ENCODE assay signal across 1 cellular context in the genomic region with DNA sequence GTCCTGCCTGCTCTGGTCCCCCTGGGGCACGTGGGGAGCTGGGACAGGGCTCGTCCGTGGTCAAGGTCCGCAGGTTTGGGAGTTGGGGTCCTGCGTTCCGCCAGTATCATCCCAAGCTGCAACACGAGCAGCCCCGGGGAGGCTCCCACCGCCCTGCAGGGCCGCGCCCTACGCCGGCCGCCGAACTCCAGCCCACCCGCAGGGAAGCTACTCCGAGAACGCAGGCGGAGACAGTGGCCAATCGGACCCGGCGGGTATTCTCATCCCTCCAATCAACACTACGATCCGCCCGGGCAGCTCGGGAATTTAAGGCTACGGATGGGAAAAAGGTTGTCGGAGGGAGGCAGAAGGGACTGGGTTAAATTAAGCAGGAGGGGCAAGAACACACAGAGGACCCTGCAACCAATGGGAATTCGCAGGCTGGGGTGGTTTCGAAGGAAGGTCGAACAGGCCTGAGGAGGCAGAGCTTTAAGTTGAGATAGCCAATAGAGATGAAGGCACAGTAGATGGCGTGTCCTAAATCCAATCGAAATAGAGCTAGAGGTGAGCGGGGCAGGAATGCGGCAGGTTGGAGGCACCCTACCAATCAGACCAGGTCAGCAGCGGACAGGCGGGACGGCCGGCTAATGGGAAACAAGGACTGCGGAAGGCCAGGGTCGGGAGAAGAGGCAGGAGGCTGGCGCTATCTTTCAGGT.
A peak's percentile ranks its signal among the peaks of the same experiment; 100 is the strongest.
TF ChIP-seq lines count a peak whose summit lies in the region.

No MANE protein-coding gene starts in this region.

TF ChIP-seq in HepG2, 621 proteins besides CTCF, POLR2A, EP300 and RAD21 (continued from another document and continues in another):
- TF ChIP-seq, protein P1, sequence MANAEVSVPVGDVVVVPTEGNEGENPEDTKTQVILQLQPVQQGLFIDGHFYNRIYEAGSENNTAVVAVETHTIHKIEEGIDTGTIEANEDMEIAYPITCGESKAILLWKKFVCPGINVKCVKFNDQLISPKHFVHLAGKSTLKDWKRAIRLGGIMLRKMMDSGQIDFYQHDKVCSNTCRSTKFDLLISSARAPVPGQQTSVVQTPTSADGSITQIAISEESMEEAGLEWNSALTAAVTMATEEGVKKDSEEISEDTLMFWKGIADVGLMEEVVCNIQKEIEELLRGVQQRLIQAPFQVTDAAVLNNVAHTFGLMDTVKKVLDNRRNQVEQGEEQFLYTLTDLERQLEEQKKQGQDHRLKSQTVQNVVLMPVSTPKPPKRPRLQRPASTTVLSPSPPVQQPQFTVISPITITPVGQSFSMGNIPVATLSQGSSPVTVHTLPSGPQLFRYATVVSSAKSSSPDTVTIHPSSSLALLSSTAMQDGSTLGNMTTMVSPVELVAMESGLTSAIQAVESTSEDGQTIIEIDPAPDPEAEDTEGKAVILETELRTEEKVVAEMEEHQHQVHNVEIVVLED (CRISPR knock-in tag; IDR thresholded peaks at IDR 0.05; ENCODE audit: borderline replicate concordance) = peak; percentile 24; the same call in 1 of the 2 replicates
- TF ChIP-seq ZNF20 (CRISPR knock-in tag; IDR thresholded peaks at IDR 0.05) (no peak), PHF8 (CRISPR knock-in tag; IDR thresholded peaks at IDR 0.05) (no peak; the same call in 1 of the 2 replicates), KDM2A (CRISPR knock-in tag; IDR thresholded peaks at IDR 0.05; ENCODE audit: borderline replicate concordance, low read depth) (peak; percentile 45; the same call in 1 of the 2 replicates), NCOR1 (IDR thresholded peaks at IDR 0.05; ENCODE audit: borderline replicate concordance, low read length) (peak; percentile 16; the same call in 1 of the 2 replicates), NCOA2 (CRISPR knock-in tag; IDR thresholded peaks at IDR 0.05) (peak; percentile 9; the same call in 1 of the 2 replicates), RARA (CRISPR knock-in tag; IDR thresholded peaks at IDR 0.05) (no peak; the same call in 1 of the 2 replicates), ZNF510 (CRISPR knock-in tag; IDR thresholded peaks at IDR 0.05; ENCODE audit: low read depth) (no peak), MXI1 (IDR thresholded peaks at IDR 0.05; ENCODE audit: borderline replicate concordance, low read depth, low read length) (no peak), ZIK1 (CRISPR knock-in tag; IDR thresholded peaks at IDR 0.05; ENCODE audit: borderline replicate concordance, low read depth) (no peak), ZNF556 (CRISPR knock-in tag; IDR thresholded peaks at IDR 0.05; ENCODE audit: borderline replicate concordance) (no peak), SAP130 (CRISPR knock-in tag; IDR thresholded peaks at IDR 0.05; ENCODE audit: low read depth) (peak; percentile 53; the same call in 1 of the 2 replicates), NFATC3 (CRISPR knock-in tag; IDR thresholded peaks at IDR 0.05) (peak; percentile 75; the same call in 1 of the 2 replicates), LCORL (IDR thresholded peaks at IDR 0.05) (no peak), LCORL (CRISPR knock-in tag; IDR thresholded peaks at IDR 0.05) (no peak; the same call in 1 of the 2 replicates), DR1 (CRISPR knock-in tag; IDR thresholded peaks at IDR 0.05) (peak; percentile 46; the same call in 1 of the 2 replicates), ZNF3 (CRISPR knock-in tag; IDR thresholded peaks at IDR 0.05) (no peak), ZNF282 (IDR thresholded peaks at IDR 0.05; ENCODE audit: partially characterized antibody) (no peak), NR2F2 (IDR thresholded peaks at IDR 0.05; ENCODE audit: borderline replicate concordance, low read depth) (no peak), ZNF746 (CRISPR knock-in tag; IDR thresholded peaks at IDR 0.05) (no peak), SMC3 (IDR thresholded peaks at IDR 0.05; ENCODE audit: low read length) (no peak), SP140L (CRISPR knock-in tag; IDR thresholded peaks at IDR 0.05; ENCODE audit: borderline replicate concordance) (no peak), ZNF263 (CRISPR knock-in tag; IDR thresholded peaks at IDR 0.05) (no peak), ZKSCAN5 (CRISPR knock-in tag; IDR thresholded peaks at IDR 0.05) (no peak), KLF13 (CRISPR knock-in tag; IDR thresholded peaks at IDR 0.05) (no peak), ZNF446 (CRISPR knock-in tag; IDR thresholded peaks at IDR 0.05) (peak; percentile 73; the same call in 1 of the 2 replicates), ZBTB7A (CRISPR knock-in tag; IDR thresholded peaks at IDR 0.05) (0 out of 2 replicates have a peak, but pooled peaks have one; percentile 40), KMT2A (CRISPR knock-in tag; IDR thresholded peaks at IDR 0.05) (peak; percentile 15; the same call in 1 of the 2 replicates), ZNF558 (CRISPR knock-in tag; IDR thresholded peaks at IDR 0.05; ENCODE audit: borderline replicate concordance) (0 out of 2 replicates have a peak, but pooled peaks have one; percentile 29), IRF2 (CRISPR knock-in tag; IDR thresholded peaks at IDR 0.05) (no peak), ATAD3A (CRISPR knock-in tag; IDR thresholded peaks at IDR 0.05) (no peak), KDM3A (CRISPR knock-in tag; IDR thresholded peaks at IDR 0.05; ENCODE audit: low read depth) (no peak), SP5 (CRISPR knock-in tag; IDR thresholded peaks at IDR 0.05; ENCODE audit: borderline replicate concordance, low read depth) (no peak), MAZ (IDR thresholded peaks at IDR 0.05; ENCODE audit: borderline replicate concordance, low read depth, low read length) (peak; percentile 54; the same call in 1 of the 2 replicates), MAZ (CRISPR knock-in tag; IDR thresholded peaks at IDR 0.05; ENCODE audit: low read depth) (no peak), ZBTB38 (CRISPR knock-in tag; IDR thresholded peaks at IDR 0.05) (peak; percentile 57), JUN (CRISPR knock-in tag; IDR thresholded peaks at IDR 0.05) (no peak), ZNF17 (CRISPR knock-in tag; IDR thresholded peaks at IDR 0.05) (no peak), PAX8 (CRISPR knock-in tag; IDR thresholded peaks at IDR 0.05; ENCODE audit: borderline replicate concordance) (no peak), BRD4 (CRISPR knock-in tag; IDR thresholded peaks at IDR 0.05) (no peak), REXO4 (CRISPR knock-in tag; IDR thresholded peaks at IDR 0.05; ENCODE audit: borderline replicate concordance) (no peak), ZNF780A (CRISPR knock-in tag; IDR thresholded peaks at IDR 0.05) (no peak), CHD2 (IDR thresholded peaks at IDR 0.05; ENCODE audit: low read depth, low read length) (peak; percentile 75), EED (CRISPR knock-in tag; IDR thresholded peaks at IDR 0.05) (no peak), ETV6 (CRISPR knock-in tag; conservative IDR thresholded peaks at IDR 0.05) (0 out of 2 replicates have a peak, but pooled peaks have one; percentile 24), ZNF652 (CRISPR knock-in tag; IDR thresholded peaks at IDR 0.05; ENCODE audit: borderline replicate concordance, low read depth) (peak; percentile 97), ZNF879 (CRISPR knock-in tag; IDR thresholded peaks at IDR 0.05) (no peak), HMG20A (CRISPR knock-in tag; IDR thresholded peaks at IDR 0.05; ENCODE audit: borderline replicate concordance) (no peak), EEA1 (CRISPR knock-in tag; IDR thresholded peaks at IDR 0.05; ENCODE audit: borderline replicate concordance) (0 out of 2 replicates have a peak, but pooled peaks have one; percentile 50)
- TF ChIP-seq, protein P2, sequence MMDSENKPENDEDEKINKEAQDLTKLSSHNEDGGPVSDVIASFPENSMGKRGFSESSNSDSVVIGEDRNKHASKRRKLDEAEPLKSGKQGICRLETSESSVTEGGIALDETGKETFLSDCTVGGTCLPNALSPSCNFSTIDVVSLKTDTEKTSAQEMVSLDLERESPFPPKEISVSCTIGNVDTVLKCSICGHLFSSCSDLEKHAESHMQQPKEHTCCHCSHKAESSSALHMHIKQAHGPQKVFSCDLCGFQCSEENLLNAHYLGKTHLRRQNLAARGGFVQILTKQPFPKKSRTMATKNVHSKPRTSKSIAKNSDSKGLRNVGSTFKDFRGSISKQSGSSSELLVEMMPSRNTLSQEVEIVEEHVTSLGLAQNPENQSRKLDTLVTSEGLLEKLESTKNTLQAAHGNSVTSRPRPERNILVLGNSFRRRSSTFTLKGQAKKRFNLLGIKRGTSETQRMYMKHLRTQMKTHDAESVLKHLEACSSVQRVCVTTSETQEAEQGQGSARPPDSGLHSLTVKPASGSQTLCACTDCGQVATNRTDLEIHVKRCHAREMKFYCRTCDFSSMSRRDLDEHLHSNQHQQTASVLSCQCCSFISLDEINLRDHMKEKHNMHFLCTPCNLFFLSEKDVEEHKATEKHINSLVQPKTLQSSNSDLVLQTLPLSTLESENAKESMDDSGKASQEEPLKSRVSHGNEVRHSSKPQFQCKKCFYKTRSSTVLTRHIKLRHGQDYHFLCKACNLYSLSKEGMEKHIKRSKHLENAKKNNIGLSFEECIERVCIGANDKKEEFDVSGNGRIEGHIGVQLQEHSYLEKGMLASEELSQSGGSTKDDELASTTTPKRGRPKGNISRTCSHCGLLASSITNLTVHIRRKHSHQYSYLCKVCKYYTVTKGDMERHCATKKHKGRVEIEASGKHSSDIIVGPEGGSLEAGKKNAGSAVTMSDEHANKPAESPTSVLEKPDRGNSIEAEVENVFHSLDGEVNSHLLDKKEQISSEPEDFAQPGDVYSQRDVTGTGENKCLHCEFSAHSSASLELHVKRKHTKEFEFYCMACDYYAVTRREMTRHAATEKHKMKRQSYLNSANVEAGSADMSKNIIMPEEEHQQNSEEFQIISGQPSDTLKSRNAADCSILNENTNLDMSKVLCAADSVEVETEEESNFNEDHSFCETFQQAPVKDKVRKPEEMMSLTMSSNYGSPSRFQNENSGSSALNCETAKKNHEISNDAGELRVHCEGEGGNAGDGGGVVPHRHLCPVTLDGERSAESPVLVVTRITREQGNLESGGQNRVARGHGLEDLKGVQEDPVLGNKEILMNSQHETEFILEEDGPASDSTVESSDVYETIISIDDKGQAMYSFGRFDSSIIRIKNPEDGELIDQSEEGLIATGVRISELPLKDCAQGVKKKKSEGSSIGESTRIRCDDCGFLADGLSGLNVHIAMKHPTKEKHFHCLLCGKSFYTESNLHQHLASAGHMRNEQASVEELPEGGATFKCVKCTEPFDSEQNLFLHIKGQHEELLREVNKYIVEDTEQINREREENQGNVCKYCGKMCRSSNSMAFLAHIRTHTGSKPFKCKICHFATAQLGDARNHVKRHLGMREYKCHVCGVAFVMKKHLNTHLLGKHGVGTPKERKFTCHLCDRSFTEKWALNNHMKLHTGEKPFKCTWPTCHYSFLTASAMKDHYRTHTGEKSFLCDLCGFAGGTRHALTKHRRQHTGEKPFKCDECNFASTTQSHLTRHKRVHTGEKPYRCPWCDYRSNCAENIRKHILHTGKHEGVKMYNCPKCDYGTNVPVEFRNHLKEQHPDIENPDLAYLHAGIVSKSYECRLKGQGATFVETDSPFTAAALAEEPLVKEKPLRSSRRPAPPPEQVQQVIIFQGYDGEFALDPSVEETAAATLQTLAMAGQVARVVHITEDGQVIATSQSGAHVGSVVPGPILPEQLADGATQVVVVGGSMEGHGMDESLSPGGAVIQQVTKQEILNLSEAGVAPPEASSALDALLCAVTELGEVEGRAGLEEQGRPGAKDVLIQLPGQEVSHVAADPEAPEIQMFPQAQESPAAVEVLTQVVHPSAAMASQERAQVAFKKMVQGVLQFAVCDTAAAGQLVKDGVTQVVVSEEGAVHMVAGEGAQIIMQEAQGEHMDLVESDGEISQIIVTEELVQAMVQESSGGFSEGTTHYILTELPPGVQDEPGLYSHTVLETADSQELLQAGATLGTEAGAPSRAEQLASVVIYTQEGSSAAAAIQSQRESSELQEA (CRISPR knock-in tag; IDR thresholded peaks at IDR 0.05; ENCODE audit: not compliant biosample characterization) = no peak
- TF ChIP-seq, protein P3, sequence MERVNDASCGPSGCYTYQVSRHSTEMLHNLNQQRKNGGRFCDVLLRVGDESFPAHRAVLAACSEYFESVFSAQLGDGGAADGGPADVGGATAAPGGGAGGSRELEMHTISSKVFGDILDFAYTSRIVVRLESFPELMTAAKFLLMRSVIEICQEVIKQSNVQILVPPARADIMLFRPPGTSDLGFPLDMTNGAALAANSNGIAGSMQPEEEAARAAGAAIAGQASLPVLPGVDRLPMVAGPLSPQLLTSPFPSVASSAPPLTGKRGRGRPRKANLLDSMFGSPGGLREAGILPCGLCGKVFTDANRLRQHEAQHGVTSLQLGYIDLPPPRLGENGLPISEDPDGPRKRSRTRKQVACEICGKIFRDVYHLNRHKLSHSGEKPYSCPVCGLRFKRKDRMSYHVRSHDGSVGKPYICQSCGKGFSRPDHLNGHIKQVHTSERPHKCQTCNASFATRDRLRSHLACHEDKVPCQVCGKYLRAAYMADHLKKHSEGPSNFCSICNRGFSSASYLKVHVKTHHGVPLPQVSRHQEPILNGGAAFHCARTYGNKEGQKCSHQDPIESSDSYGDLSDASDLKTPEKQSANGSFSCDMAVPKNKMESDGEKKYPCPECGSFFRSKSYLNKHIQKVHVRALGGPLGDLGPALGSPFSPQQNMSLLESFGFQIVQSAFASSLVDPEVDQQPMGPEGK (CRISPR knock-in tag; IDR thresholded peaks at IDR 0.05) = no peak
- TF ChIP-seq, protein P4, sequence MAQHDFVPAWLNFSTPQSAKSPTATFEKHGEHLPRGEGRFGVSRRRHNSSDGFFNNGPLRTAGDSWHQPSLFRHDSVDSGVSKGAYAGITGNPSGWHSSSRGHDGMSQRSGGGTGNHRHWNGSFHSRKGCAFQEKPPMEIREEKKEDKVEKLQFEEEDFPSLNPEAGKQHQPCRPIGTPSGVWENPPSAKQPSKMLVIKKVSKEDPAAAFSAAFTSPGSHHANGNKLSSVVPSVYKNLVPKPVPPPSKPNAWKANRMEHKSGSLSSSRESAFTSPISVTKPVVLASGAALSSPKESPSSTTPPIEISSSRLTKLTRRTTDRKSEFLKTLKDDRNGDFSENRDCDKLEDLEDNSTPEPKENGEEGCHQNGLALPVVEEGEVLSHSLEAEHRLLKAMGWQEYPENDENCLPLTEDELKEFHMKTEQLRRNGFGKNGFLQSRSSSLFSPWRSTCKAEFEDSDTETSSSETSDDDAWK (CRISPR knock-in tag; IDR thresholded peaks at IDR 0.05) = no peak
- TF ChIP-seq, protein P5, sequence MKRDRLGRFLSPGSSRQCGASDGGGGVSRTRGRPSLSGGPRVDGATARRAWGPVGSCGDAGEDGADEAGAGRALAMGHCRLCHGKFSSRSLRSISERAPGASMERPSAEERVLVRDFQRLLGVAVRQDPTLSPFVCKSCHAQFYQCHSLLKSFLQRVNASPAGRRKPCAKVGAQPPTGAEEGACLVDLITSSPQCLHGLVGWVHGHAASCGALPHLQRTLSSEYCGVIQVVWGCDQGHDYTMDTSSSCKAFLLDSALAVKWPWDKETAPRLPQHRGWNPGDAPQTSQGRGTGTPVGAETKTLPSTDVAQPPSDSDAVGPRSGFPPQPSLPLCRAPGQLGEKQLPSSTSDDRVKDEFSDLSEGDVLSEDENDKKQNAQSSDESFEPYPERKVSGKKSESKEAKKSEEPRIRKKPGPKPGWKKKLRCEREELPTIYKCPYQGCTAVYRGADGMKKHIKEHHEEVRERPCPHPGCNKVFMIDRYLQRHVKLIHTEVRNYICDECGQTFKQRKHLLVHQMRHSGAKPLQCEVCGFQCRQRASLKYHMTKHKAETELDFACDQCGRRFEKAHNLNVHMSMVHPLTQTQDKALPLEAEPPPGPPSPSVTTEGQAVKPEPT (CRISPR knock-in tag; IDR thresholded peaks at IDR 0.05; ENCODE audit: low read depth) = no peak
- TF ChIP-seq, protein P6, sequence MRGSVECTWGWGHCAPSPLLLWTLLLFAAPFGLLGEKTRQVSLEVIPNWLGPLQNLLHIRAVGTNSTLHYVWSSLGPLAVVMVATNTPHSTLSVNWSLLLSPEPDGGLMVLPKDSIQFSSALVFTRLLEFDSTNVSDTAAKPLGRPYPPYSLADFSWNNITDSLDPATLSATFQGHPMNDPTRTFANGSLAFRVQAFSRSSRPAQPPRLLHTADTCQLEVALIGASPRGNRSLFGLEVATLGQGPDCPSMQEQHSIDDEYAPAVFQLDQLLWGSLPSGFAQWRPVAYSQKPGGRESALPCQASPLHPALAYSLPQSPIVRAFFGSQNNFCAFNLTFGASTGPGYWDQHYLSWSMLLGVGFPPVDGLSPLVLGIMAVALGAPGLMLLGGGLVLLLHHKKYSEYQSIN (CRISPR knock-in tag; IDR thresholded peaks at IDR 0.05; ENCODE audit: borderline replicate concordance) = no peak
